1 cellular context compared by ENCODE assay signal in the genomic region with DNA sequence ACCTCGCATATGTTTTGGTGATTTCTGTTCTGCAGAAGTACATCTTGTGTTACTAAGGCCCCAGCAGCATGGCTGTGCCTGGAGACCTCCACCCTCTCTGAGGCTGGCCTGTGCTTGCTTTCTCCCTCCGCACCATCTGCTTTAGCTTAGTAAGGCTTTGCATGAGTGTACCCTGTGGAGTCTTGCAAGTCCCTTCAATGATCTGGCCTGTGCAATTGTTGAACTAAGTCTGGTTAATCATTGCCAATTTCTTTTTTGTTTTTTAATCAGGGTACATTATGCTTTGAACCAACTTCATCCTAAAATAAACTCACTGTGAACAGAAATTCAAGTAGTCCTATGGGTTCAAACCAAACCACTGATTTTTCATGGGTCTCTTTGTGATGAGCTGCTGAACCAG.
TF ChIP-seq lines count a peak whose summit lies in the region.

No MANE protein-coding gene starts in this region.

TF ChIP-seq in HepG2, 621 proteins besides CTCF, POLR2A, EP300 and RAD21 (continued from another document):
- no peak for TF ChIP-seq ZNF646 (CRISPR knock-in tag; IDR thresholded peaks at IDR 0.05)
- no peak for TF ChIP-seq RBM22 (optimal IDR thresholded peaks at IDR 0.05; ENCODE audit: low read length)
- 0 out of 2 replicates have a peak, but pooled peaks have one; percentile 18 for TF ChIP-seq ZFX (CRISPR knock-in tag; IDR thresholded peaks at IDR 0.05; ENCODE audit: low read depth)
- TF ChIP-seq, protein P1, sequence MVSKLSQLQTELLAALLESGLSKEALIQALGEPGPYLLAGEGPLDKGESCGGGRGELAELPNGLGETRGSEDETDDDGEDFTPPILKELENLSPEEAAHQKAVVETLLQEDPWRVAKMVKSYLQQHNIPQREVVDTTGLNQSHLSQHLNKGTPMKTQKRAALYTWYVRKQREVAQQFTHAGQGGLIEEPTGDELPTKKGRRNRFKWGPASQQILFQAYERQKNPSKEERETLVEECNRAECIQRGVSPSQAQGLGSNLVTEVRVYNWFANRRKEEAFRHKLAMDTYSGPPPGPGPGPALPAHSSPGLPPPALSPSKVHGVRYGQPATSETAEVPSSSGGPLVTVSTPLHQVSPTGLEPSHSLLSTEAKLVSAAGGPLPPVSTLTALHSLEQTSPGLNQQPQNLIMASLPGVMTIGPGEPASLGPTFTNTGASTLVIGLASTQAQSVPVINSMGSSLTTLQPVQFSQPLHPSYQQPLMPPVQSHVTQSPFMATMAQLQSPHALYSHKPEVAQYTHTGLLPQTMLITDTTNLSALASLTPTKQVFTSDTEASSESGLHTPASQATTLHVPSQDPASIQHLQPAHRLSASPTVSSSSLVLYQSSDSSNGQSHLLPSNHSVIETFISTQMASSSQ (IDR thresholded peaks at IDR 0.05; ENCODE audit: low read depth) = 0 out of 2 replicates have a peak, but pooled peaks have one; percentile 23
- TF ChIP-seq, protein P1 (CRISPR knock-in tag; IDR thresholded peaks at IDR 0.05; ENCODE audit: borderline replicate concordance) = no peak
TF ChIP-seq in HepG2: peak in this region for 2.
